Comparison of ENCODE assay signal across 8 cellular contexts in genomic region chr12:53696285-53696654, GRCh38. TPM values are rescaled to one million over a fixed set of nuclear protein-coding genes. Genes with fewer than 3 reads are reported as not detected.
DNase-seq lines count a peak whose midpoint lies in the region.

No MANE protein-coding gene starts in this region.

- no peaks in the 10 kb centered on the region for H3K36me3 ChIP-seq in neuron (ENCODE audit: insufficient read depth, low read length)

- no peak overlapping the region for H3K27ac Mint-ChIP-seq in activated naive CD4-positive, alpha-beta T cell treated with anti-CD3 and anti-CD28 coated beads for 36 hours
- no peak overlapping the region for H3K27ac Mint-ChIP-seq in activated naive CD8-positive, alpha-beta T cell treated with anti-CD3 and anti-CD28 coated beads for 36 hours
- no peak overlapping the region for H3K27ac Mint-ChIP-seq in activated T-helper 2 cell treated with anti-CD3 and anti-CD28 coated beads, Interferon-gamma antibody, Interleukin-2, Interleukin-4, amounts not matched to agents 10 μg/mL and 5 μg/mL and 100 μg/mL, durations not matched to agents 14 hours and 24 hours and 36 hours

- DNase-seq in activated naive CD4-positive, alpha-beta T cell treated with anti-CD3 and anti-CD28 coated beads for 36 hours, result peak; percentile 12
- DNase-seq in activated naive CD4-positive, alpha-beta T cell (lab: John Stamatoyannopoulos, UW), result no peak
- DNase-seq in NCI-H2029 (lab: John Stamatoyannopoulos, UW), result peak; percentile 91
- no peak for DNase-seq in activated naive CD8-positive, alpha-beta T cell treated with anti-CD3 and anti-CD28 coated beads for 36 hours
- peak; percentile 72 for DNase-seq in glomerular endothelial cell (ENCODE audit: extremely low read depth, low read depth, low spot score)
- DNase-seq in NOMO-1 (lab: John Stamatoyannopoulos, UW; ENCODE audit: unreplicated experiment in 2 of 2), result no peak
- no peak for DNase-seq in activated T-helper 2 cell treated with anti-CD3 and anti-CD28 coated beads, Interferon-gamma antibody, Interleukin-2, Interleukin-4, amounts not matched to agents 10 μg/mL and 5 μg/mL and 100 μg/mL, durations not matched to agents 14 hours and 24 hours and 36 hours (ENCODE audit: low spot score)

- peaks cover 3% of the 10 kb centered on the region for H3K9me3 Mint-ChIP-seq in activated naive CD4-positive, alpha-beta T cell treated with anti-CD3 and anti-CD28 coated beads for 36 hours
- H3K9me3 Mint-ChIP-seq in activated naive CD8-positive, alpha-beta T cell treated with anti-CD3 and anti-CD28 coated beads for 36 hours, result no peaks in the 10 kb centered on the region
- no peaks in the 10 kb centered on the region for H3K9me3 Mint-ChIP-seq in activated T-helper 2 cell treated with anti-CD3 and anti-CD28 coated beads, Interferon-gamma antibody, Interleukin-2, Interleukin-4, amounts not matched to agents 10 μg/mL and 5 μg/mL and 100 μg/mL, durations not matched to agents 14 hours and 24 hours and 36 hours

- no peaks in the 10 kb centered on the region for H3K9me3 ChIP-seq in neuron (ENCODE audit: low read length)

- H3K36me3 Mint-ChIP-seq in activated naive CD4-positive, alpha-beta T cell treated with anti-CD3 and anti-CD28 coated beads for 36 hours (ENCODE audit: low read depth), result no peaks in the 10 kb centered on the region
- H3K36me3 Mint-ChIP-seq in activated naive CD8-positive, alpha-beta T cell treated with anti-CD3 and anti-CD28 coated beads for 36 hours, result no peaks in the 10 kb centered on the region
- H3K36me3 Mint-ChIP-seq in activated T-helper 2 cell treated with anti-CD3 and anti-CD28 coated beads, Interferon-gamma antibody, Interleukin-2, Interleukin-4, amounts not matched to agents 10 μg/mL and 5 μg/mL and 100 μg/mL, durations not matched to agents 14 hours and 24 hours and 36 hours (ENCODE audit: low read depth), result no peaks in the 10 kb centered on the region

- intact Hi-C loops in activated naive CD4-positive, alpha-beta T cell treated with anti-CD3 and anti-CD28 coated beads for 36 hours (cut with micrococcal nuclease), result loop anchor here (10.0 kb wide), 1 partner anchor 249 kb away; no protein-coding TSS in a partner anchor
- intact Hi-C loops in activated T-helper 2 cell treated with anti-CD3 and anti-CD28 coated beads, Interferon-gamma antibody, Interleukin-2, Interleukin-4, amounts not matched to agents 10 μg/mL and 5 μg/mL and 100 μg/mL, durations not matched to agents 14 hours and 24 hours and 36 hours (cut with micrococcal nuclease), result loop anchor here (5.0 to 10.0 kb wide), 2 partner anchors 236 to 299 kb away; no protein-coding TSS in a partner anchor

- peaks cover 26% of the 10 kb centered on the region for H3K4me1 Mint-ChIP-seq in activated naive CD4-positive, alpha-beta T cell treated with anti-CD3 and anti-CD28 coated beads for 36 hours (ENCODE audit: low read depth)
- peaks cover 26% of the 10 kb centered on the region for H3K4me1 Mint-ChIP-seq in activated naive CD8-positive, alpha-beta T cell treated with anti-CD3 and anti-CD28 coated beads for 36 hours
- peaks cover 20% of the 10 kb centered on the region for H3K4me1 Mint-ChIP-seq in activated T-helper 2 cell treated with anti-CD3 and anti-CD28 coated beads, Interferon-gamma antibody, Interleukin-2, Interleukin-4, amounts not matched to agents 10 μg/mL and 5 μg/mL and 100 μg/mL, durations not matched to agents 14 hours and 24 hours and 36 hours (ENCODE audit: low read depth)

- H3K4me3 Mint-ChIP-seq in activated naive CD4-positive, alpha-beta T cell treated with anti-CD3 and anti-CD28 coated beads for 36 hours, result no peak overlapping the region
- peak overlapping the region; percentile 22 for H3K4me3 Mint-ChIP-seq in activated naive CD8-positive, alpha-beta T cell treated with anti-CD3 and anti-CD28 coated beads for 36 hours
- H3K4me3 Mint-ChIP-seq in activated T-helper 2 cell treated with anti-CD3 and anti-CD28 coated beads, Interferon-gamma antibody, Interleukin-2, Interleukin-4, amounts not matched to agents 10 μg/mL and 5 μg/mL and 100 μg/mL, durations not matched to agents 14 hours and 24 hours and 36 hours (ENCODE audit: low read depth), result no peak overlapping the region

- CTCF ChIA-PET in activated naive CD4-positive, alpha-beta T cell treated with anti-CD3 and anti-CD28 coated beads for 36 hours (lab: Charles Lee), result interaction anchor here (0.6 to 2.3 kb wide), 2 partner anchors 51 to 61 kb away, joined by 4 to 9 read pairs; no protein-coding TSS in a partner anchor

- H3K27me3 ChIP-seq in neuron (ENCODE audit: insufficient read depth, low read length), result peaks cover 49% of the 10 kb centered on the region

- peaks cover 23% of the 10 kb centered on the region for H3K4me1 ChIP-seq in neuron (ENCODE audit: insufficient read depth, low read length)

- peak overlapping the region; percentile 43 for H3K4me3 ChIP-seq in neuron (ENCODE audit: low read length)

- H2AFZ ChIP-seq in neuron (ENCODE audit: low read depth, low read length), result peak overlapping the region; percentile 49

- peaks cover 72% of the 10 kb centered on the region for H3K27me3 Mint-ChIP-seq in activated naive CD4-positive, alpha-beta T cell treated with anti-CD3 and anti-CD28 coated beads for 36 hours (ENCODE audit: low read depth)
- peaks cover 82% of the 10 kb centered on the region for H3K27me3 Mint-ChIP-seq in activated naive CD8-positive, alpha-beta T cell treated with anti-CD3 and anti-CD28 coated beads for 36 hours
- peaks cover 76% of the 10 kb centered on the region for H3K27me3 Mint-ChIP-seq in activated T-helper 2 cell treated with anti-CD3 and anti-CD28 coated beads, Interferon-gamma antibody, Interleukin-2, Interleukin-4, amounts not matched to agents 10 μg/mL and 5 μg/mL and 100 μg/mL, durations not matched to agents 14 hours and 24 hours and 36 hours (ENCODE audit: low read depth)

RNA-seq across cellular contexts. Expression of gene ATP5MC2, which starts 20.4 kb away (rescaled TPM):
- total RNA-seq in activated naive CD4-positive, alpha-beta T cell treated with anti-CD3 and anti-CD28 coated beads for 36 hours, result 100 to 1,000 TPM; 443 to 466 TPM
- total RNA-seq in activated naive CD8-positive, alpha-beta T cell treated with anti-CD3 and anti-CD28 coated beads for 36 hours, result 100 to 1,000 TPM; 274 to 286 TPM
- total RNA-seq in glomerular endothelial cell, result 301 and 370 TPM in 2 replicates
- 433 and 438 TPM in 2 replicates for total RNA-seq in activated T-helper 2 cell treated with anti-CD3 and anti-CD28 coated beads, Interferon-gamma antibody, Interleukin-2, Interleukin-4, amounts not matched to agents 10 μg/mL and 5 μg/mL and 100 μg/mL, durations not matched to agents 14 hours and 24 hours and 36 hours

RNA-seq across cellular contexts. Expression of gene CALCOCO1, which starts 31.0 kb away (rescaled TPM):
- total RNA-seq in activated naive CD4-positive, alpha-beta T cell treated with anti-CD3 and anti-CD28 coated beads for 36 hours, result 1 to 10 TPM; 8.1 to 8.3 TPM
- 1 to 10 TPM; 8.8 to 9.6 TPM for total RNA-seq in activated naive CD8-positive, alpha-beta T cell treated with anti-CD3 and anti-CD28 coated beads for 36 hours
- 53.5 and 70.5 TPM in 2 replicates for total RNA-seq in glomerular endothelial cell
- 19.8 and 22.4 TPM in 2 replicates for total RNA-seq in activated T-helper 2 cell treated with anti-CD3 and anti-CD28 coated beads, Interferon-gamma antibody, Interleukin-2, Interleukin-4, amounts not matched to agents 10 μg/mL and 5 μg/mL and 100 μg/mL, durations not matched to agents 14 hours and 24 hours and 36 hours

RNA-seq across cellular contexts. Expression of gene CISTR, which starts 55.5 kb away (rescaled TPM):
- total RNA-seq in activated naive CD4-positive, alpha-beta T cell treated with anti-CD3 and anti-CD28 coated beads for 36 hours, result not detected
- total RNA-seq in activated naive CD8-positive, alpha-beta T cell treated with anti-CD3 and anti-CD28 coated beads for 36 hours, result not detected
- not detected in 2 replicates for total RNA-seq in glomerular endothelial cell
- total RNA-seq in activated T-helper 2 cell treated with anti-CD3 and anti-CD28 coated beads, Interferon-gamma antibody, Interleukin-2, Interleukin-4, amounts not matched to agents 10 μg/mL and 5 μg/mL and 100 μg/mL, durations not matched to agents 14 hours and 24 hours and 36 hours, result not detected in 2 replicates

Comparison
In these comparisons a context has a peak if more than half of its experiments do, and no peak if none do; other contexts are left out.
1. DNase-seq: peak in activated naive CD4-positive, alpha-beta T cell treated with anti-CD3 and anti-CD28 coated beads for 36 hours (single experiment), NCI-H2029 (single experiment) and glomerular endothelial cell (single experiment); none in activated naive CD4-positive, alpha-beta T cell (0 of 4), activated naive CD8-positive, alpha-beta T cell treated with anti-CD3 and anti-CD28 coated beads for 36 hours (single experiment), NOMO-1 (0 of 2) and activated T-helper 2 cell treated with anti-CD3 and anti-CD28 coated beads, Interferon-gamma antibody, Interleukin-2, Interleukin-4, amounts not matched to agents 10 μg/mL and 5 μg/mL and 100 μg/mL, durations not matched to agents 14 hours and 24 hours and 36 hours (single experiment).